In genomic region chr12:76764856-76765255, GRCh38 we compare ENCODE assay signal across 8 cellular contexts. TPM values are rescaled to one million over a fixed set of nuclear protein-coding genes. Genes with fewer than 3 reads are reported as not detected.
DNase-seq lines count a peak whose midpoint lies in the region; ATAC-seq and TF ChIP-seq lines count a peak whose summit lies in the region.

No MANE protein-coding gene starts in this region.

- H3K4me3 Mint-ChIP-seq in natural killer cell treated with Interleukin-12 subunit alpha and Interleukin-12 subunit beta and Interleukin-15 and Interleukin-18, amount 100 ng/mL, for 72 hours: peak overlapping the region; percentile 96

- 23 to 27% methylated on average over 9 of the region's 9 CpGs for WGBS in ectodermal cell, 2 experiments

- peaks cover 18 to 40% of the 10 kb centered on the region in 2 donors for H3K4me1 Mint-ChIP-seq in natural killer cell treated with Interleukin-12 subunit alpha and Interleukin-12 subunit beta and Interleukin-15 and Interleukin-18, amount 100 ng/mL, for 72 hours (ENCODE audit: low read depth in 2 of 2)

- ATAC-seq in natural killer cell treated with Interleukin-12 subunit alpha and Interleukin-12 subunit beta and Interleukin-15 and Interleukin-18, amount 100 ng/mL, for 72 hours: no peak
- no peak for ATAC-seq in GM21737 (IDR thresholded peaks at IDR 0.05; ENCODE audit: unreplicated experiment)

- no peaks in the 10 kb centered on the region for H3K27me3 ChIP-seq in Peyer's patch
- no peaks in the 10 kb centered on the region for H3K27me3 ChIP-seq in ectodermal cell (ENCODE audit: control insufficient read depth, insufficient read depth, low read length, poor library complexity, severe bottlenecking)

- H3K9me3 Mint-ChIP-seq in natural killer cell treated with Interleukin-12 subunit alpha and Interleukin-12 subunit beta and Interleukin-15 and Interleukin-18, amount 100 ng/mL, for 72 hours: no peaks in the 10 kb centered on the region

- no peaks in the 10 kb centered on the region for H3K36me3 Mint-ChIP-seq in natural killer cell treated with Interleukin-12 subunit alpha and Interleukin-12 subunit beta and Interleukin-15 and Interleukin-18, amount 100 ng/mL, for 72 hours

- peak overlapping the region; percentile 90 to 98 (median 92) for H3K27ac ChIP-seq in Peyer's patch
- H3K27ac ChIP-seq in ectodermal cell (ENCODE audit: insufficient read depth, low read depth, low read length, poor library complexity, severe bottlenecking): peak overlapping the region; percentile 99

- H3K4me3 ChIP-seq in Peyer's patch: peak overlapping the region; percentile 66 to 97 (median 82)
- peak overlapping the region; percentile 94 for H3K4me3 ChIP-seq in ectodermal cell (ENCODE audit: insufficient read depth, low read depth, low read length)

- no peak for TF ChIP-seq CTCF in Peyer's patch (IDR thresholded peaks at IDR 0.05)

- peaks cover 0 to 26% (median 8%) of the 10 kb centered on the region in 4 donors for H3K4me1 ChIP-seq in Peyer's patch
- H3K4me1 ChIP-seq in ectodermal cell (ENCODE audit: control insufficient read depth, insufficient read depth, low read length): no peaks in the 10 kb centered on the region

- peaks cover 0 to 2% of the 10 kb centered on the region in 2 donors for H3K27me3 Mint-ChIP-seq in natural killer cell treated with Interleukin-12 subunit alpha and Interleukin-12 subunit beta and Interleukin-15 and Interleukin-18, amount 100 ng/mL, for 72 hours

- no peaks in the 10 kb centered on the region for H3K9me3 ChIP-seq in Peyer's patch
- no peaks in the 10 kb centered on the region for H3K9me3 ChIP-seq in ectodermal cell (ENCODE audit: control insufficient read depth, low read length)

- H3K36me3 ChIP-seq in Peyer's patch (no peaks in the 10 kb centered on the region), ectodermal cell (ENCODE audit: control insufficient read depth, insufficient read depth, low read length) (no peaks in the 10 kb centered on the region)

- peak; percentile 34 for DNase-seq in NCI-H1105 treated with DMSO at 0.1 percent for 48 hours (lab: John Stamatoyannopoulos, UW)
- no peak for DNase-seq in NCI-H1105 (lab: John Stamatoyannopoulos, UW)
- no peak for DNase-seq in Peyer's patch
- DNase-seq in natural killer cell treated with Interleukin-12 subunit alpha and Interleukin-12 subunit beta and Interleukin-15 and Interleukin-18, amount 100 ng/mL, for 72 hours (ENCODE audit: low spot score): no peak
- no peak for DNase-seq in HuH-7.5 (ENCODE audit: low spot score)
- no peak for DNase-seq in GOT3 (lab: John Stamatoyannopoulos, UW)

- peak overlapping the region; percentile 88 to 96 for H3K27ac Mint-ChIP-seq in natural killer cell treated with Interleukin-12 subunit alpha and Interleukin-12 subunit beta and Interleukin-15 and Interleukin-18, amount 100 ng/mL, for 72 hours

- TF ChIP-seq POLR2A in Peyer's patch (IDR thresholded peaks at IDR 0.05): no peak

RNA-seq across cellular contexts. Expression of gene ZDHHC17, which starts 0.9 kb away (rescaled TPM):
- total RNA-seq in Peyer's patch: 10 to 100 TPM; 14.7 to 88.3 (median 32.5) TPM
- 45.2 TPM for polyA plus RNA-seq in ectodermal cell (2013, experiment 1 of 4)
- 53.6 TPM for polyA plus RNA-seq in ectodermal cell (2013, experiment 2 of 4)
- polyA plus RNA-seq in ectodermal cell (2013, experiment 3 of 4): 45.5 TPM
- polyA plus RNA-seq in ectodermal cell (2013, experiment 4 of 4): 50.5 TPM
- total RNA-seq in natural killer cell treated with Interleukin-12 subunit alpha and Interleukin-12 subunit beta and Interleukin-15 and Interleukin-18, amount 100 ng/mL, for 72 hours: 10 to 100 TPM; 39.9 to 49.7 TPM
